In the genomic region with DNA sequence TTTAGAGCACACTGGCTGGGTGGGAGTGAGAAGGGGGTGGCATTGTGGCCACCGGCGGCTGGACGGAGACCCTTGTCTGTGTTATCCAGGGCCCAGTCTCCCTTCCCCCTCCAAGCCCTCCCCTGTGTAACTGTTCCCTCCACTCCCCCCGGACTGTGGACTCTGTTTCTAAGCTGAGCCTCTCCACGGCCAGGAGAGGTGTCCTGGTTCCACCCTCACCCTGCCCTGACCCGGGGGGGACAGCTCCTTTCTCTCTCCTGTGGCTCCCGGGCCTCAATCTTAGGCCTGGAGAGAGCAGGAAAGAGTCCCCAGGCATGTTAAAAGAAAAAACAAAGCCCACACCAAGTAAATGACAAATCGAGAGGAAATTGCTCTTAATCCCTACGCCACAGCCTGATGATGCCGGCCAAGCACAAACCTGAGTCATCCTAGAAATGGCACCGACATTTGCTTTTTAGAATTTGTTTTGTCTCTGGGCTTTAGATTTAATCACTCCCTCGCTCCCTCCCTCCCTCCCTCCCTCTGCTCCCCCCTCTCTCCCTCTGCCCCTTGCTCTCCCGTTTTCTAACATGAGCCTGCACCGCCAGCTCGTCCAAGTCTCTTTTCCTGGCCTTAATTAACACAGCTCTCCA, we compare ENCODE assay signal across 13 cellular contexts.
DNase-seq lines count a peak whose midpoint lies in the region; ATAC-seq and TF ChIP-seq lines count a peak whose summit lies in the region.
"Had no signal": no experiment of that assay in that cellular context is flagged by ENCODE, and none has a peak within 500 bp of the region (broad histone marks: within the 10 kb centered on the region; RNA-seq: fewer than 3 reads in every experiment).

No MANE protein-coding gene starts in this region.

- H3K4me2 ChIP-seq in PC-3 (ENCODE audit: low read length), result no peak overlapping the region

- POLR2A ChIA-PET in PC-3 (lab: Charles Lee; ENCODE audit: unreplicated experiment), result no interaction called here

- BruUV-seq in PC-3 (replicated peaks; lab: Mats Ljungman, UMichigan), result no TSS peak

- DNase-seq in Ammon's horn (ENCODE audit: low spot score) (peak; percentile 53), PC-3 (no peak), non-pigmented ciliary epithelial cell (ENCODE audit: low read depth) (peak; percentile 24), medulla oblongata (ENCODE audit: extremely low spot score) (no peak), body of pancreas (no peak), psoas muscle (no peak)
- no peak for DNase-seq in activated CD8-positive, alpha-beta memory T cell treated with anti-CD3 and anti-CD28 coated beads for 24 hours
- DNase-seq: CD8-positive, alpha-beta T cell; MM.1S; stimulated activated CD4-positive, alpha-beta T cell treated with anti-CD3 and anti-CD28 coated beads, Interleukin-2, amount 100 ng/mL, for 24 hours; T-helper 2 cell had no signal

- no peak overlapping the region for H2AFZ ChIP-seq in PC-3 (ENCODE audit: low read length)

- intact Hi-C loops in PC-3 (cut with micrococcal nuclease), result loop anchor here (5.0 kb wide), 1 partner anchor 392 kb away; no protein-coding TSS in a partner anchor
- intact Hi-C loops in body of pancreas (cut with DNase I), result no loop called here
- intact Hi-C loops in psoas muscle (cut with DNase I), result no loop called here

- H3K36me3 ChIP-seq in PC-3 (ENCODE audit: low read depth, low read length) (no peaks in the 10 kb centered on the region), body of pancreas (replicated peaks in 1 of 2; ENCODE audit: insufficient read depth in 1 of 2, low read depth in 2 of 2) (no peaks in the 10 kb centered on the region), psoas muscle (ENCODE audit: insufficient read depth in 1 of 2, low read depth in 1 of 2) (no peaks in the 10 kb centered on the region)
- H3K36me3 ChIP-seq: cardiac muscle cell had no signal

- H3K79me2 ChIP-seq in PC-3 (ENCODE audit: low read length), result no peaks in the 10 kb centered on the region

- ATAC-seq in PC-3, result peak; percentile 33; the same call in 1 of the 2 replicates
- ATAC-seq in esophagus mucosa, result peak; percentile 42
- ATAC-seq in body of pancreas, result no peak
- ATAC-seq in psoas muscle, result no peak
- ATAC-seq: CD8-positive, alpha-beta T cell had no signal

- H3K9me3 ChIP-seq in PC-3 (ENCODE audit: low read length) (no peaks in the 10 kb centered on the region), body of pancreas (no peaks in the 10 kb centered on the region), psoas muscle (no peaks in the 10 kb centered on the region)

- H3K9ac ChIP-seq in PC-3 (ENCODE audit: low read length), result no peak overlapping the region

- H3K27me3 ChIP-seq in PC-3 (ENCODE audit: low read length), result no peaks in the 10 kb centered on the region
- H3K27me3 ChIP-seq in body of pancreas, result no peaks in the 10 kb centered on the region
- H3K27me3 ChIP-seq in psoas muscle (ENCODE audit: insufficient read depth in 3 of 3, low read length in 2 of 3), result peaks cover 0 to 9% (median 2%) of the 10 kb centered on the region in 3 donors
- H3K27me3 ChIP-seq: cardiac muscle cell had no signal

- no peaks in the 10 kb centered on the region for H4K20me1 ChIP-seq in PC-3 (ENCODE audit: low read length)

- 52 to 63% methylated on average over 12 to 14 of the region's 15 CpGs for WGBS in body of pancreas, 2 donors
- WGBS in psoas muscle, 3 donors, result 49 to 56% (median 52%) methylated on average over 13 to 15 of the region's 15 CpGs

- H3K9me2 ChIP-seq in PC-3 (replicated peaks; ENCODE audit: low read length), result no peaks in the 10 kb centered on the region

- H3F3A ChIP-seq in PC-3 (ENCODE audit: low read length, unreplicated experiment), result no peaks in the 10 kb centered on the region

- H3K4me3 ChIP-seq in PC-3 (ENCODE audit: low read length) (no peak overlapping the region), body of pancreas (no peak overlapping the region), psoas muscle (no peak overlapping the region)
- H3K4me3 ChIP-seq: cardiac muscle cell had no signal

- no peak for TF ChIP-seq CTCF in PC-3 (conservative IDR thresholded peaks at IDR 0.05; ENCODE audit: low read depth, low read length)
- TF ChIP-seq CTCF in body of pancreas (IDR thresholded peaks at IDR 0.05), result no peak
- TF ChIP-seq CTCF in psoas muscle (IDR thresholded peaks at IDR 0.05), result no peak

- H3K4me1 ChIP-seq in PC-3 (ENCODE audit: insufficient read depth, low read length) (no peaks in the 10 kb centered on the region), body of pancreas (no peaks in the 10 kb centered on the region), psoas muscle (no peaks in the 10 kb centered on the region)

- H3K27ac ChIP-seq in PC-3 (ENCODE audit: low read length) (no peak overlapping the region), body of pancreas (no peak overlapping the region), psoas muscle (no peak overlapping the region)
- H3K27ac ChIP-seq: cardiac muscle cell had no signal

- CTCF ChIA-PET in PC-3 (lab: Charles Lee), result interaction anchor here (0.5 kb wide), 1 partner anchor 1213 kb away, joined by 4 read pairs; no protein-coding TSS in a partner anchor

- TF ChIP-seq POLR2A in body of pancreas (IDR thresholded peaks at IDR 0.05), result no peak

Comparison
In these comparisons a context has a peak if more than half of its experiments do, and no peak if none do; other contexts are left out.
1. DNase-seq: peak in Ammon's horn (single experiment) and non-pigmented ciliary epithelial cell (single experiment); none in PC-3 (single experiment), medulla oblongata (single experiment), body of pancreas (0 of 4), activated CD8-positive, alpha-beta memory T cell treated with anti-CD3 and anti-CD28 coated beads for 24 hours (single experiment) and psoas muscle (0 of 2).
2. ATAC-seq: peak in PC-3 (single experiment) and esophagus mucosa (single experiment); none in body of pancreas (single experiment) and psoas muscle (0 of 4).